8 cellular contexts compared by ENCODE assay signal in the genomic region with DNA sequence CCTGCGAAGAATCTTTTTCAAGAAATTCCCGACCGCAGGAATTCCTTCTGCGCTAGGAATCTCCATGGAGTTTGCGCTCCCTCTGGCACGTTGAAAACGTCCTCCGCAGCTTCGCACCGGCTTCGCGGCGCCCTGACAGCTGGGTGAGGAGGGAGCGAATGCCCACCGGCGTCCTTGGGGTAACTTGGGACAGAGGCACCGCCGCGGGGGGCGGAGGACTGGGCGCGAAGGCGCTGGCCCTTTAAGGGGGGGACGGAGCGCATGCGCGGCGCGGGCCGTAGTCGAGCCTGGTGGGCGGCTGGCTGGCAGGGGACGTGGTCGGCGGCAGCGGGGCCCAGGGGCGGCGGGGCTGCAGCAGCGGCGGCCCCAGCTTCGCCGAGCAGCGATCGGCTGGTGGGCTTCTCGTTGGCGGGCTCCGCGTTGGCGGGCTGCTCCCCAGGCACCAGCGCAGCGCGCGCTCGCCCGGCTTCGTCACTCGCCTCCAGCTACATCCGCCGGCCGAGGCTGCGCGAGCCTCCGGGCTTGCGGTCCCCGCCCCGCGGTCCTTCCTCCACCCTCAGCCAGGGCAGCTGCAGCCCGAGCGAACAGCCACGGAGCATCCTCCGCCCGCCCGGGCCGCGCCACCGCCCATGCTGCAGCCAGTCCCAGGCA. TPM values are rescaled to one million over a fixed set of nuclear protein-coding genes. Genes with fewer than 3 reads are reported as not detected.
DNase-seq lines count a peak whose midpoint lies in the region; ATAC-seq, FAIRE-seq and TF ChIP-seq lines count a peak whose summit lies in the region.

A gene (plus strand): TSS at position 271 of the 651 bp plus-strand sequence. CDS start 1,354 bp downstream, outside the sequence.

- peak within 1 kb of the TSS; percentile 78 for H3K4me3 ChIP-seq in A549
- H3K4me3 ChIP-seq in epithelial cell of proximal tubule (ENCODE audit: low read depth, low read length): peak within 1 kb of the TSS; percentile 61

- H3K4me3 Mint-ChIP-seq in mesothelial cell of epicardium: peak within 1 kb of the TSS; percentile 82

- H3K27ac ChIP-seq in A549: peak within 1 kb of the TSS; percentile 79 to 95

- no peaks in the 10 kb centered on the region; the same call in 2 of the 3 replicates for H3K4me1 ChIP-seq in A549

- no peak for TF ChIP-seq RAD21 in A549 (conservative IDR thresholded peaks at IDR 0.05 in 1 of 2, IDR thresholded peaks at IDR 0.05 in 1 of 2)

- H3K36me3 Mint-ChIP-seq in mesothelial cell of epicardium: no peaks in the 10 kb centered on the region

- peak within 1 kb of the TSS; percentile 100 for H3K4me2 ChIP-seq in A549

- TF ChIP-seq CTCF in A549 (IDR thresholded peaks at IDR 0.05): no peak
- TF ChIP-seq CTCF in epithelial cell of proximal tubule (conservative IDR thresholded peaks at IDR 0.05; ENCODE audit: low read depth, low read length): no peak
- TF ChIP-seq CTCF in mesothelial cell of epicardium (IDR thresholded peaks at IDR 0.05; ENCODE audit: unreplicated experiment): no peak

- TF ChIP-seq EP300 in A549 (IDR thresholded peaks at IDR 0.05): no peak

- peak; percentile 91 for TF ChIP-seq POLR2A in A549 (IDR thresholded peaks at IDR 0.05; ENCODE audit: low read length)

- H3K27ac Mint-ChIP-seq in mesothelial cell of epicardium: peak within 1 kb of the TSS; percentile 93

- peaks cover 35% of the 10 kb centered on the region for H3K4me1 Mint-ChIP-seq in mesothelial cell of epicardium

- H3K9me3 ChIP-seq in A549: no peaks in the 10 kb centered on the region

- peaks cover 56% of the 10 kb centered on the region for H3K27me3 Mint-ChIP-seq in mesothelial cell of epicardium (ENCODE audit: low read depth)

- 5% methylated on average over 20 of the region's 76 CpGs for WGBS in A549 (ENCODE audit: missing lambda C conversion rate)

- CTCF ChIA-PET in A549 (lab: Yijun Ruan, JAX): interaction anchor here (0.8 to 1.7 kb wide), 4 partner anchors 22 to 51 kb away, joined by 3 to 5 read pairs (median 3); no protein-coding TSS in a partner anchor

- no peaks in the 10 kb centered on the region for H3K9me3 Mint-ChIP-seq in mesothelial cell of epicardium

- peak; percentile 90 to 91 for ATAC-seq in A549
- ATAC-seq in GM18511 (IDR thresholded peaks at IDR 0.05; ENCODE audit: unreplicated experiment): peak; percentile 87
- peak; percentile 52 for ATAC-seq in HG03039 (IDR thresholded peaks at IDR 0.05; ENCODE audit: unreplicated experiment)

- no peak for FAIRE-seq in A549 (lab: Jason Lieb, UNC)

- POLR2A ChIA-PET in A549 (lab: Yijun Ruan, JAX): interaction anchor here (0.6 kb wide), 1 partner anchor 77 kb away, joined by 3 read pairs; no protein-coding TSS in a partner anchor

- DNase-seq in A549 (ENCODE audit: low read depth in 1 of 2, low spot score in 1 of 2) (peak; percentile 61 to 83), NCI-H510A treated with DMSO at 0.1 percent for 48 hours (lab: John Stamatoyannopoulos, UW) (peak; percentile 71), epithelial cell of proximal tubule (ENCODE audit: low read depth) (no peak), mesothelial cell of epicardium (ENCODE audit: low spot score in 2 of 2, unreplicated experiment in 2 of 2) (peak; percentile 56 to 69)
- peak; percentile 67 for DNase-seq in activated T-cell treated with anti-CD3 and anti-CD28 coated beads, Interleukin-2, amount 50 U/mL, for 1 hour
- peak; percentile 52 to 66 for DNase-seq in stimulated activated CD8-positive, alpha-beta memory T cell treated with anti-CD3 and anti-CD28 coated beads, Interleukin-2, amount 100 ng/mL, for 48 hours (ENCODE audit: low read depth in 2 of 2)

TF ChIP-seq in A549, 52 proteins besides CTCF, POLR2A, EP300 and RAD21:
- TF ChIP-seq, protein P1, sequence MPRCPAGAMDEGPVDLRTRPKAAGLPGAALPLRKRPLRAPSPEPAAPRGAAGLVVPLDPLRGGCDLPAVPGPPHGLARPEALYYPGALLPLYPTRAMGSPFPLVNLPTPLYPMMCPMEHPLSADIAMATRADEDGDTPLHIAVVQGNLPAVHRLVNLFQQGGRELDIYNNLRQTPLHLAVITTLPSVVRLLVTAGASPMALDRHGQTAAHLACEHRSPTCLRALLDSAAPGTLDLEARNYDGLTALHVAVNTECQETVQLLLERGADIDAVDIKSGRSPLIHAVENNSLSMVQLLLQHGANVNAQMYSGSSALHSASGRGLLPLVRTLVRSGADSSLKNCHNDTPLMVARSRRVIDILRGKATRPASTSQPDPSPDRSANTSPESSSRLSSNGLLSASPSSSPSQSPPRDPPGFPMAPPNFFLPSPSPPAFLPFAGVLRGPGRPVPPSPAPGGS (IDR thresholded peaks at IDR 0.05): 0 out of 3 replicates have a peak, but pooled peaks have one; percentile 25
- TF ChIP-seq, protein P2, sequence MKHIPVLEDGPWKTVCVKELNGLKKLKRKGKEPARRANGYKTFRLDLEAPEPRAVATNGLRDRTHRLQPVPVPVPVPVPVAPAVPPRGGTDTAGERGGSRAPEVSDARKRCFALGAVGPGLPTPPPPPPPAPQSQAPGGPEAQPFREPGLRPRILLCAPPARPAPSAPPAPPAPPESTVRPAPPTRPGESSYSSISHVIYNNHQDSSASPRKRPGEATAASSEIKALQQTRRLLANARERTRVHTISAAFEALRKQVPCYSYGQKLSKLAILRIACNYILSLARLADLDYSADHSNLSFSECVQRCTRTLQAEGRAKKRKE (CRISPR knock-in tag; IDR thresholded peaks at IDR 0.05; ENCODE audit: low read depth): no peak
- peak in 1 of 2 experiments; percentile 48; a peak in 1 of 5 replicates for TF ChIP-seq JUN (IDR thresholded peaks at IDR 0.05)
- TF ChIP-seq JUNB (IDR thresholded peaks at IDR 0.05): no peak
- TF ChIP-seq, protein P3, sequence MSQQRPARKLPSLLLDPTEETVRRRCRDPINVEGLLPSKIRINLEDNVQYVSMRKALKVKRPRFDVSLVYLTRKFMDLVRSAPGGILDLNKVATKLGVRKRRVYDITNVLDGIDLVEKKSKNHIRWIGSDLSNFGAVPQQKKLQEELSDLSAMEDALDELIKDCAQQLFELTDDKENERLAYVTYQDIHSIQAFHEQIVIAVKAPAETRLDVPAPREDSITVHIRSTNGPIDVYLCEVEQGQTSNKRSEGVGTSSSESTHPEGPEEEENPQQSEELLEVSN (IDR thresholded peaks at IDR 0.05; ENCODE audit: borderline replicate concordance, low read depth): 0 out of 2 replicates have a peak, but pooled peaks have one; percentile 55
- 0 out of 2 replicates have a peak, but pooled peaks have one; percentile 16 for TF ChIP-seq GATA3 (IDR thresholded peaks at IDR 0.05; ENCODE audit: borderline replicate concordance)
- TF ChIP-seq FOSB (CRISPR knock-in tag; IDR thresholded peaks at IDR 0.05): no peak
- no peak for TF ChIP-seq CHD4 (IDR thresholded peaks at IDR 0.05; ENCODE audit: borderline replicate concordance)
- 0 out of 2 replicates have a peak, but pooled peaks have one; percentile 38 for TF ChIP-seq HDAC2 (IDR thresholded peaks at IDR 0.05)
- TF ChIP-seq MAFK (IDR thresholded peaks at IDR 0.05; ENCODE audit: partially characterized antibody): no peak
- TF ChIP-seq, protein P4, sequence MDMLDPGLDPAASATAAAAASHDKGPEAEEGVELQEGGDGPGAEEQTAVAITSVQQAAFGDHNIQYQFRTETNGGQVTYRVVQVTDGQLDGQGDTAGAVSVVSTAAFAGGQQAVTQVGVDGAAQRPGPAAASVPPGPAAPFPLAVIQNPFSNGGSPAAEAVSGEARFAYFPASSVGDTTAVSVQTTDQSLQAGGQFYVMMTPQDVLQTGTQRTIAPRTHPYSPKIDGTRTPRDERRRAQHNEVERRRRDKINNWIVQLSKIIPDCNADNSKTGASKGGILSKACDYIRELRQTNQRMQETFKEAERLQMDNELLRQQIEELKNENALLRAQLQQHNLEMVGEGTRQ (IDR thresholded peaks at IDR 0.05): no peak
- TF ChIP-seq EHMT2 (IDR thresholded peaks at IDR 0.05; ENCODE audit: low read depth): no peak
- TF ChIP-seq, protein P5, sequence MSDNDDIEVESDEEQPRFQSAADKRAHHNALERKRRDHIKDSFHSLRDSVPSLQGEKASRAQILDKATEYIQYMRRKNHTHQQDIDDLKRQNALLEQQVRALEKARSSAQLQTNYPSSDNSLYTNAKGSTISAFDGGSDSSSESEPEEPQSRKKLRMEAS (IDR thresholded peaks at IDR 0.05): peak; percentile 70

RNA-seq across cellular contexts. Expression of the gene that starts here (rescaled TPM):
- polyA plus RNA-seq in A549 (2011; rRNA removed) (2.1 and 3.1 TPM in 2 replicates), A549 (2017; fragmentation: RNase III; extraction: RNeasy Plus Mini Kit Qiagen cat#74134 plus additional on column Dnase treatment) (4.0 to 6.0 TPM (median 5.1 TPM) in 3 replicates)
- polyA plus RNA-seq in A549 (2012; cell fraction: cytosol; rRNA removed): 2.2 and 2.3 TPM in 2 replicates
- 9.6 and 11.6 TPM in 2 replicates for polyA plus RNA-seq in A549 (2012; cell fraction: nucleus; rRNA removed)
- 3.3 and 3.4 TPM in 2 replicates for polyA minus RNA-seq in A549 (2011; rRNA and poly(A)+ RNA removed)
- total RNA-seq in epithelial cell of proximal tubule (2.5 and 2.9 TPM in 2 replicates), mesothelial cell of epicardium (51.2 to 57.6 TPM (median 55.5 TPM) in 3 replicates)

Comparison
In these comparisons a context has a peak if more than half of its experiments do, and no peak if none do; other contexts are left out.
1. RNA of the gene that starts here (total RNA-seq): 51.2 to 57.6 TPM in mesothelial cell of epicardium; 2.5 to 2.9 TPM in epithelial cell of proximal tubule; every median in the first group is over 10 times any median in the second.
2. Peak in every context shown above with its lines, with median percentiles within 50 percentile points of each other: ATAC-seq.